In genomic region chr11:93729129-93729616, GRCh38 we compare ENCODE assay signal across 12 cellular contexts. TPM values are rescaled to one million over a fixed set of nuclear protein-coding genes. Genes with fewer than 3 reads are reported as not detected.
DNase-seq lines count a peak whose midpoint lies in the region; ATAC-seq, FAIRE-seq and TF ChIP-seq lines count a peak whose summit lies in the region.
"Had no signal": no experiment of that assay in that cellular context is flagged by ENCODE, and none has a peak within 500 bp of the region (broad histone marks: within the 10 kb centered on the region; RNA-seq: fewer than 3 reads in every experiment).

No MANE protein-coding gene starts in this region.

- 97% methylated on average over 5 of the region's 5 CpGs for WGBS in HepG2 (ENCODE audit: low lambda C conversion rate)

- no peak for TF ChIP-seq CTCF in CD8-positive, alpha-beta T cell (IDR thresholded peaks at IDR 0.05)
- no peak for TF ChIP-seq CTCF in HepG2 (CRISPR knock-in tag; IDR thresholded peaks at IDR 0.05)
- TF ChIP-seq CTCF in omental fat pad (IDR thresholded peaks at IDR 0.05): no peak
- no peak for TF ChIP-seq CTCF in MCF 10A (IDR thresholded peaks at IDR 0.05; ENCODE audit: unreplicated experiment)

- FAIRE-seq in GM12891 (lab: Jason Lieb, UNC): no peak
- FAIRE-seq in HepG2 (lab: Jason Lieb, UNC): no peak
- FAIRE-seq: kidney had no signal

- peaks cover 19% of the 10 kb centered on the region for H3K4me1 Mint-ChIP-seq in CD8-positive, alpha-beta T cell (ENCODE audit: low read depth)
- H3K4me1 Mint-ChIP-seq in MCF 10A (ENCODE audit: insufficient read depth, unreplicated experiment): no peaks in the 10 kb centered on the region

- no peak for DNase-seq in CD8-positive, alpha-beta T cell
- DNase-seq in GM12891 (ENCODE audit: insufficient read length, low spot score): no peak
- DNase-seq in SK-N-MC (ENCODE audit: low read depth, low spot score): no peak
- no peak for DNase-seq in HepG2 (ENCODE audit: low spot score)
- DNase-seq in stimulated activated naive CD4-positive, alpha-beta T cell treated with Interleukin-2 at 50 U/mL for 16 hours (lab: John Stamatoyannopoulos, UW): no peak
- no peak for DNase-seq in omental fat pad (ENCODE audit: low spot score)
- no peak for DNase-seq in activated gamma-delta T cell (lab: John Stamatoyannopoulos, UW)
- DNase-seq in MCF 10A (ENCODE audit: unreplicated experiment): no peak
- DNase-seq: COR-L47, kidney, NCI-H146 had no signal

- no peaks in the 10 kb centered on the region for H3K9me3 Mint-ChIP-seq in CD8-positive, alpha-beta T cell
- no peaks in the 10 kb centered on the region for H3K9me3 Mint-ChIP-seq in MCF 10A (ENCODE audit: unreplicated experiment)
- H3K9me3 Mint-ChIP-seq: T-helper 2 cell treated with Interferon-gamma antibody and Interleukin-4, amounts not matched to agents 5 μg/mL and 100 μg/mL, for 36 hours had no signal

- peak overlapping the region; percentile 38 for H3K27ac Mint-ChIP-seq in CD8-positive, alpha-beta T cell
- H3K27ac Mint-ChIP-seq in MCF 10A (ENCODE audit: low read depth, unreplicated experiment): no peak overlapping the region

- CTCF ChIA-PET in CD8-positive, alpha-beta T cell (lab: Charles Lee): interaction anchor here (1.1 kb wide), 1 partner anchor 11 kb away, joined by 3 read pairs; no protein-coding TSS in a partner anchor
- CTCF ChIA-PET in HepG2 (lab: Yijun Ruan, JAX; ENCODE audit: low intra/inter-chr PET ratio, low total read pairs): no interaction called here
- CTCF ChIA-PET in MCF 10A (lab: Yijun Ruan, JAX): interaction anchor here (0.7 to 0.9 kb wide), 3 partner anchors 12 to 1182 kb away, joined by 3 to 4 read pairs (median 3); partner anchors contain the start of genes C11orf54 and TAF1D

- H3K27me3 Mint-ChIP-seq in CD8-positive, alpha-beta T cell (ENCODE audit: low read depth): no peaks in the 10 kb centered on the region
- H3K27me3 Mint-ChIP-seq in MCF 10A (ENCODE audit: insufficient read depth, unreplicated experiment): no peaks in the 10 kb centered on the region

- peaks cover 1% of the 10 kb centered on the region for H3K79me2 ChIP-seq in HepG2 (ENCODE audit: insufficient read depth, low read length)

- no peak overlapping the region for H3K4me3 Mint-ChIP-seq in CD8-positive, alpha-beta T cell
- no peak overlapping the region for H3K4me3 Mint-ChIP-seq in MCF 10A (ENCODE audit: unreplicated experiment)
- H3K4me3 Mint-ChIP-seq: T-helper 2 cell treated with Interferon-gamma antibody and Interleukin-4, amounts not matched to agents 5 μg/mL and 100 μg/mL, for 36 hours had no signal

- H3K4me1 ChIP-seq in CD8-positive, alpha-beta T cell (ENCODE audit: insufficient read depth, low read length): peaks cover 9% of the 10 kb centered on the region
- H3K4me1 ChIP-seq in HepG2 (ENCODE audit: insufficient read depth, low read length): peaks cover 23% of the 10 kb centered on the region

- no peak overlapping the region for H3K4me3 ChIP-seq in CD8-positive, alpha-beta T cell (ENCODE audit: low read depth, low read length)
- H3K4me3 ChIP-seq in SK-N-MC (no peak overlapping the region), HepG2 (replicated peaks in 1 of 3; ENCODE audit: insufficient read depth in 1 of 3, low read depth in 2 of 3, low read length in 3 of 3) (no peak overlapping the region)

- POLR2A ChIA-PET in CD8-positive, alpha-beta T cell (lab: Charles Lee): interaction anchor here (1.1 to 4.1 kb wide), 3 partner anchors 9 to 12 kb away, joined by 5 to 24 read pairs (median 6); partner anchors contain the start of genes C11orf54 and TAF1D
- POLR2A ChIA-PET in HepG2 (lab: Yijun Ruan, JAX) (interaction anchor here (1.7 to 5.8 kb wide), 3 partner anchors 9 to 55 kb away, joined by 6 to 59 read pairs (median 6); partner anchors contain the start of genes C11orf54, MED17 and TAF1D), MCF 10A (lab: Yijun Ruan, JAX) (interaction anchor here (0.6 to 9.2 kb wide), 4 partner anchors 7 to 675 kb away, joined by 4 to 123 read pairs (median 10); partner anchors contain the start of genes C11orf54 and TAF1D)

- peaks cover 43% of the 10 kb centered on the region for H4K20me1 ChIP-seq in HepG2 (ENCODE audit: insufficient read depth, low read length)

- no peaks in the 10 kb centered on the region for H3K9me3 ChIP-seq in CD8-positive, alpha-beta T cell (ENCODE audit: low read length)
- H3K9me3 ChIP-seq in SK-N-MC (ENCODE audit: low read depth, low read length) (no peaks in the 10 kb centered on the region), HepG2 (ENCODE audit: low read length) (no peaks in the 10 kb centered on the region)

- intact Hi-C loops in CD8-positive, alpha-beta T cell (cut with DNase I, micrococcal nuclease): loop anchor here in 1 of 2 experiments (1.0 kb wide), 1 partner anchor 9 kb away; no protein-coding TSS in a partner anchor
- intact Hi-C loops in HepG2 (cut with micrococcal nuclease; ENCODE audit: unreplicated experiment) (no loop called here), MCF 10A (cut with micrococcal nuclease) (no loop called here)

- no peak for TF ChIP-seq RAD21 in HepG2 (CRISPR knock-in tag; IDR thresholded peaks at IDR 0.05)

- TF ChIP-seq EP300 in HepG2 (IDR thresholded peaks at IDR 0.05; ENCODE audit: low read depth in 2 of 2, low read length in 2 of 2) (no peak), HepG2 (CRISPR knock-in tag; IDR thresholded peaks at IDR 0.05; ENCODE audit: borderline replicate concordance) (no peak)

- H3K36me3 ChIP-seq in CD8-positive, alpha-beta T cell (ENCODE audit: insufficient read depth, low read length): peaks cover 32% of the 10 kb centered on the region
- H3K36me3 ChIP-seq in SK-N-MC (ENCODE audit: insufficient read depth, low read length) (peaks cover 95% of the 10 kb centered on the region), HepG2 (replicated peaks in 1 of 2; ENCODE audit: control insufficient read depth in 1 of 2, insufficient read depth in 2 of 2, low read length in 2 of 2) (peaks cover 0 to 42% of the 10 kb centered on the region in 2 experiments; a peak in 4 of 5 replicates)

- H3K9ac ChIP-seq in SK-N-MC (ENCODE audit: insufficient read length): no peak overlapping the region
- no peak overlapping the region for H3K9ac ChIP-seq in HepG2 (ENCODE audit: insufficient read depth, low read depth, low read length)

- no peak overlapping the region for H3K27ac ChIP-seq in CD8-positive, alpha-beta T cell (ENCODE audit: low read depth, low read length)
- H3K27ac ChIP-seq in SK-N-MC (peak overlapping the region; percentile 77), HepG2 (ENCODE audit: extremely low read length, insufficient read depth, low read length) (peak overlapping the region; percentile 3)

- in situ Hi-C loops in HepG2 (cut with HindIII; ENCODE audit: extremely low pct_ligation_motif_present, low pct_unique_long_range_greater_than_20kb): no loop called here

- H2AFZ ChIP-seq in HepG2 (ENCODE audit: low read length): no peak overlapping the region

- no peak overlapping the region for H3K4me2 ChIP-seq in HepG2 (ENCODE audit: low read depth, low read length)

- H3K36me3 Mint-ChIP-seq in CD8-positive, alpha-beta T cell: peaks cover 80% of the 10 kb centered on the region
- H3K36me3 Mint-ChIP-seq in MCF 10A (ENCODE audit: insufficient read depth, unreplicated experiment): peaks cover 100% of the 10 kb centered on the region

- no peaks in the 10 kb centered on the region for H3K27me3 ChIP-seq in CD8-positive, alpha-beta T cell (ENCODE audit: insufficient read depth, low read length)
- no peaks in the 10 kb centered on the region for H3K27me3 ChIP-seq in HepG2 (ENCODE audit: control insufficient read depth in 1 of 2, insufficient read depth in 2 of 2, low read length in 2 of 2)

- BruUV-seq in HepG2 (replicated peaks; lab: Mats Ljungman, UMichigan) (TSS peak; percentile 0), MCF 10A (replicated peaks; lab: Mats Ljungman, UMichigan) (no TSS peak)

- TF ChIP-seq POLR2A in GM12891 (IDR thresholded peaks at IDR 0.05; ENCODE audit: low read depth, low read length): peak; percentile 85
- TF ChIP-seq POLR2A in HepG2 (IDR thresholded peaks at IDR 0.05; ENCODE audit: insufficient read depth in 1 of 2, low read depth in 2 of 2, low read length in 2 of 2): peak; percentile 62 to 78

- ATAC-seq in CD8-positive, alpha-beta T cell: no peak
- ATAC-seq in HepG2 (peak; percentile 35), omental fat pad (ENCODE audit: low FRiP score) (no peak)

RNA-seq across cellular contexts. Expression of gene TAF1D, which starts 12.1 kb away (rescaled TPM):
- total RNA-seq in CD8-positive, alpha-beta T cell: 100 to 1,000 TPM; 167 to 190 TPM
- 108 TPM for polyA plus RNA-seq in GM12891 (2012; ENCODE audit: low read depth, missing spikeins)
- 96.9 and 207 TPM in 2 replicates for total RNA-seq in HepG2 (2016; rRNA removed; fragmentation: Illumina TruSeq; extraction: Trizol)
- 320 and 373 TPM in 2 replicates for total RNA-seq in HepG2 (2016; cell fraction: cytosol; rRNA removed; fragmentation: Illumina TruSeq; extraction: Trizol; ENCODE audit: low read depth)
- total RNA-seq in HepG2 (2016; cell fraction: insoluble cytoplasmic fraction; rRNA removed; fragmentation: Illumina TruSeq; extraction: Trizol): 98.4 and 219 TPM in 2 replicates
- 240 and 274 TPM in 2 replicates for total RNA-seq in HepG2 (2016; cell fraction: membrane; rRNA removed; fragmentation: Illumina TruSeq; extraction: Trizol)
- total RNA-seq in HepG2 (2016; cell fraction: nucleus; rRNA removed; fragmentation: Illumina TruSeq; extraction: Trizol): 644 and 668 TPM in 2 replicates
- 99.6 and 132 TPM in 2 replicates for polyA plus RNA-seq in HepG2 (2011; rRNA removed)
- 31.0 and 42.4 TPM in 2 replicates for polyA plus RNA-seq in HepG2 (2011; cell fraction: cytosol; rRNA removed)
- polyA plus RNA-seq in HepG2 (2011; cell fraction: nucleus; rRNA removed): 212 and 272 TPM in 2 replicates
- 164 and 195 TPM in 2 replicates for polyA plus RNA-seq in HepG2 (2012)
- polyA plus RNA-seq in HepG2 (2016; cell fraction: cytosol; fragmentation: Illumina TruSeq; extraction: Trizol; ENCODE audit: low read depth): 299 and 310 TPM in 2 replicates
- 128 and 141 TPM in 2 replicates for polyA plus RNA-seq in HepG2 (2016; cell fraction: insoluble cytoplasmic fraction; fragmentation: Illumina TruSeq; extraction: Trizol; ENCODE audit: low read depth)
- polyA plus RNA-seq in HepG2 (2016; cell fraction: membrane; fragmentation: Illumina TruSeq; extraction: Trizol; ENCODE audit: low read depth): 203 and 217 TPM in 2 replicates
- polyA plus RNA-seq in HepG2 (2016; cell fraction: nucleus; fragmentation: Illumina TruSeq; extraction: Trizol; ENCODE audit: insufficient read depth, low read depth): 962 and 1,010 TPM in 2 replicates
- polyA minus RNA-seq in HepG2 (2011; rRNA and poly(A)+ RNA removed; ENCODE audit: low replicate concordance): 44.5 and 146 TPM in 2 replicates
- polyA minus RNA-seq in HepG2 (2011; cell fraction: cytosol; rRNA and poly(A)+ RNA removed): 58.0 and 63.0 TPM in 2 replicates
- polyA minus RNA-seq in HepG2 (2011; cell fraction: nucleus; rRNA and poly(A)+ RNA removed): 1,028 and 1,029 TPM in 2 replicates
- total RNA-seq in omental fat pad: 100 to 1,000 TPM; 106 to 281 (median 127) TPM
- total RNA-seq in MCF 10A (2022): 165 and 212 TPM in 2 replicates

RNA-seq across cellular contexts. Expression of gene C11orf54, which starts 12.3 kb away (rescaled TPM):
- 1 to 10 TPM; 7.7 to 9.4 TPM for total RNA-seq in CD8-positive, alpha-beta T cell
- 14.0 TPM for polyA plus RNA-seq in GM12891 (2012; ENCODE audit: low read depth, missing spikeins)
- total RNA-seq in HepG2 (2016; rRNA removed; fragmentation: Illumina TruSeq; extraction: Trizol) (50.1 and 68.3 TPM in 2 replicates), omental fat pad (10 to 100 TPM; 17.3 to 50.8 (median 41.5) TPM), MCF 10A (2022) (13.8 and 23.1 TPM in 2 replicates)
- 25.7 and 26.9 TPM in 2 replicates for total RNA-seq in HepG2 (2016; cell fraction: cytosol; rRNA removed; fragmentation: Illumina TruSeq; extraction: Trizol; ENCODE audit: low read depth)
- 51.7 and 81.8 TPM in 2 replicates for total RNA-seq in HepG2 (2016; cell fraction: insoluble cytoplasmic fraction; rRNA removed; fragmentation: Illumina TruSeq; extraction: Trizol)
- 18.4 and 20.7 TPM in 2 replicates for total RNA-seq in HepG2 (2016; cell fraction: membrane; rRNA removed; fragmentation: Illumina TruSeq; extraction: Trizol)
- total RNA-seq in HepG2 (2016; cell fraction: nucleus; rRNA removed; fragmentation: Illumina TruSeq; extraction: Trizol): 25.8 and 27.7 TPM in 2 replicates
- 36.1 and 42.7 TPM in 2 replicates for polyA plus RNA-seq in HepG2 (2011; rRNA removed)
- polyA plus RNA-seq in HepG2 (2011; cell fraction: cytosol; rRNA removed): 17.5 and 31.2 TPM in 2 replicates
- polyA plus RNA-seq in HepG2 (2011; cell fraction: nucleus; rRNA removed): 16.4 and 20.9 TPM in 2 replicates
- polyA plus RNA-seq in HepG2 (2012): 50.3 and 62.2 TPM in 2 replicates
- 4.0 TPM in 2 replicates for polyA plus RNA-seq in HepG2 (2016; cell fraction: cytosol; fragmentation: Illumina TruSeq; extraction: Trizol; ENCODE audit: low read depth)
- polyA plus RNA-seq in HepG2 (2016; cell fraction: insoluble cytoplasmic fraction; fragmentation: Illumina TruSeq; extraction: Trizol; ENCODE audit: low read depth): 54.3 and 55.1 TPM in 2 replicates
- 7.4 and 7.6 TPM in 2 replicates for polyA plus RNA-seq in HepG2 (2016; cell fraction: membrane; fragmentation: Illumina TruSeq; extraction: Trizol; ENCODE audit: low read depth)
- polyA plus RNA-seq in HepG2 (2016; cell fraction: nucleus; fragmentation: Illumina TruSeq; extraction: Trizol; ENCODE audit: insufficient read depth, low read depth): 29.7 and 38.5 TPM in 2 replicates
- polyA minus RNA-seq in HepG2 (2011; rRNA and poly(A)+ RNA removed; ENCODE audit: low replicate concordance): 12.3 and 13.3 TPM in 2 replicates
- polyA minus RNA-seq in HepG2 (2011; cell fraction: cytosol; rRNA and poly(A)+ RNA removed): 33.1 and 37.5 TPM in 2 replicates
- polyA minus RNA-seq in HepG2 (2011; cell fraction: nucleus; rRNA and poly(A)+ RNA removed): 40.4 and 47.0 TPM in 2 replicates

RNA-seq across cellular contexts. Expression of gene MED17, which starts 54.9 kb away (rescaled TPM):
- 10 to 100 TPM; 63.7 to 65.9 TPM for total RNA-seq in CD8-positive, alpha-beta T cell
- polyA plus RNA-seq in GM12891 (2012; ENCODE audit: low read depth, missing spikeins): 10.4 TPM
- total RNA-seq in HepG2 (2016; rRNA removed; fragmentation: Illumina TruSeq; extraction: Trizol) (31.3 and 37.0 TPM in 2 replicates), omental fat pad (10 to 100 TPM; 18.1 to 40.6 (median 21.5) TPM), MCF 10A (2022) (42.2 and 43.9 TPM in 2 replicates)
- 8.3 and 9.8 TPM in 2 replicates for total RNA-seq in HepG2 (2016; cell fraction: cytosol; rRNA removed; fragmentation: Illumina TruSeq; extraction: Trizol; ENCODE audit: low read depth)
- total RNA-seq in HepG2 (2016; cell fraction: insoluble cytoplasmic fraction; rRNA removed; fragmentation: Illumina TruSeq; extraction: Trizol): 31.5 and 35.3 TPM in 2 replicates
- total RNA-seq in HepG2 (2016; cell fraction: membrane; rRNA removed; fragmentation: Illumina TruSeq; extraction: Trizol): 11.6 and 12.4 TPM in 2 replicates
- 49.0 and 52.1 TPM in 2 replicates for total RNA-seq in HepG2 (2016; cell fraction: nucleus; rRNA removed; fragmentation: Illumina TruSeq; extraction: Trizol)
- 18.0 and 23.1 TPM in 2 replicates for polyA plus RNA-seq in HepG2 (2011; rRNA removed)
- polyA plus RNA-seq in HepG2 (2011; cell fraction: cytosol; rRNA removed): 6.8 and 9.6 TPM in 2 replicates
- polyA plus RNA-seq in HepG2 (2011; cell fraction: nucleus; rRNA removed): 43.3 and 55.5 TPM in 2 replicates
- polyA plus RNA-seq in HepG2 (2012): 11.6 and 17.1 TPM in 2 replicates
- polyA plus RNA-seq in HepG2 (2016; cell fraction: cytosol; fragmentation: Illumina TruSeq; extraction: Trizol; ENCODE audit: low read depth): 1.0 and 1.4 TPM in 2 replicates
- 27.1 and 28.5 TPM in 2 replicates for polyA plus RNA-seq in HepG2 (2016; cell fraction: insoluble cytoplasmic fraction; fragmentation: Illumina TruSeq; extraction: Trizol; ENCODE audit: low read depth)
- polyA plus RNA-seq in HepG2 (2016; cell fraction: membrane; fragmentation: Illumina TruSeq; extraction: Trizol; ENCODE audit: low read depth): 2.1 and 2.8 TPM in 2 replicates
- polyA plus RNA-seq in HepG2 (2016; cell fraction: nucleus; fragmentation: Illumina TruSeq; extraction: Trizol; ENCODE audit: insufficient read depth, low read depth): 64.6 and 73.7 TPM in 2 replicates
- 19.9 and 28.6 TPM in 2 replicates for polyA minus RNA-seq in HepG2 (2011; rRNA and poly(A)+ RNA removed; ENCODE audit: low replicate concordance)
- 7.9 and 9.3 TPM in 2 replicates for polyA minus RNA-seq in HepG2 (2011; cell fraction: cytosol; rRNA and poly(A)+ RNA removed)
- 90.1 and 95.1 TPM in 2 replicates for polyA minus RNA-seq in HepG2 (2011; cell fraction: nucleus; rRNA and poly(A)+ RNA removed)
